ENCODE assay signal across 1 cellular context in the genomic region with DNA sequence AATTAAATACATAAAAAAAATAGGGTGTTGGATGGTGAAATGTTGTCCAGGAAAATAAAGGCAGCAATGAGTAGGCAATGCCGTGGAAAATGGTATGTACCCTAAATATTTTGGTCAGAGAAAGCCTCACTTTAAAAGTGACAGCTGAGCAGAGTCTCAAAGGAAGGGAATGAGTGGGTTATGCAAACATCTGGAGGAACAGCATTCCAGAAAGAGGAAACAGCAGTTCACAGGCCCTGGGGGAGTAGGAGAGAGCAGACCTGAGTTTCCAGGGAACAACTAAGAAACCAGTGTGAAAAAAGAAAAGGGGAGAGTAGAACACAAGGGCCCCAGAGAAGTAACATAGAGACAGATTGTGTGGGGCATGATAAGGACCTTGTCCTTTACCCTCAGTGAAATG.
TF ChIP-seq lines count a peak whose summit lies in the region.

No MANE protein-coding gene starts in this region.

TF ChIP-seq in GM23338, 12 proteins besides CTCF, POLR2A, EP300 and RAD21:
- TF ChIP-seq, protein P1, sequence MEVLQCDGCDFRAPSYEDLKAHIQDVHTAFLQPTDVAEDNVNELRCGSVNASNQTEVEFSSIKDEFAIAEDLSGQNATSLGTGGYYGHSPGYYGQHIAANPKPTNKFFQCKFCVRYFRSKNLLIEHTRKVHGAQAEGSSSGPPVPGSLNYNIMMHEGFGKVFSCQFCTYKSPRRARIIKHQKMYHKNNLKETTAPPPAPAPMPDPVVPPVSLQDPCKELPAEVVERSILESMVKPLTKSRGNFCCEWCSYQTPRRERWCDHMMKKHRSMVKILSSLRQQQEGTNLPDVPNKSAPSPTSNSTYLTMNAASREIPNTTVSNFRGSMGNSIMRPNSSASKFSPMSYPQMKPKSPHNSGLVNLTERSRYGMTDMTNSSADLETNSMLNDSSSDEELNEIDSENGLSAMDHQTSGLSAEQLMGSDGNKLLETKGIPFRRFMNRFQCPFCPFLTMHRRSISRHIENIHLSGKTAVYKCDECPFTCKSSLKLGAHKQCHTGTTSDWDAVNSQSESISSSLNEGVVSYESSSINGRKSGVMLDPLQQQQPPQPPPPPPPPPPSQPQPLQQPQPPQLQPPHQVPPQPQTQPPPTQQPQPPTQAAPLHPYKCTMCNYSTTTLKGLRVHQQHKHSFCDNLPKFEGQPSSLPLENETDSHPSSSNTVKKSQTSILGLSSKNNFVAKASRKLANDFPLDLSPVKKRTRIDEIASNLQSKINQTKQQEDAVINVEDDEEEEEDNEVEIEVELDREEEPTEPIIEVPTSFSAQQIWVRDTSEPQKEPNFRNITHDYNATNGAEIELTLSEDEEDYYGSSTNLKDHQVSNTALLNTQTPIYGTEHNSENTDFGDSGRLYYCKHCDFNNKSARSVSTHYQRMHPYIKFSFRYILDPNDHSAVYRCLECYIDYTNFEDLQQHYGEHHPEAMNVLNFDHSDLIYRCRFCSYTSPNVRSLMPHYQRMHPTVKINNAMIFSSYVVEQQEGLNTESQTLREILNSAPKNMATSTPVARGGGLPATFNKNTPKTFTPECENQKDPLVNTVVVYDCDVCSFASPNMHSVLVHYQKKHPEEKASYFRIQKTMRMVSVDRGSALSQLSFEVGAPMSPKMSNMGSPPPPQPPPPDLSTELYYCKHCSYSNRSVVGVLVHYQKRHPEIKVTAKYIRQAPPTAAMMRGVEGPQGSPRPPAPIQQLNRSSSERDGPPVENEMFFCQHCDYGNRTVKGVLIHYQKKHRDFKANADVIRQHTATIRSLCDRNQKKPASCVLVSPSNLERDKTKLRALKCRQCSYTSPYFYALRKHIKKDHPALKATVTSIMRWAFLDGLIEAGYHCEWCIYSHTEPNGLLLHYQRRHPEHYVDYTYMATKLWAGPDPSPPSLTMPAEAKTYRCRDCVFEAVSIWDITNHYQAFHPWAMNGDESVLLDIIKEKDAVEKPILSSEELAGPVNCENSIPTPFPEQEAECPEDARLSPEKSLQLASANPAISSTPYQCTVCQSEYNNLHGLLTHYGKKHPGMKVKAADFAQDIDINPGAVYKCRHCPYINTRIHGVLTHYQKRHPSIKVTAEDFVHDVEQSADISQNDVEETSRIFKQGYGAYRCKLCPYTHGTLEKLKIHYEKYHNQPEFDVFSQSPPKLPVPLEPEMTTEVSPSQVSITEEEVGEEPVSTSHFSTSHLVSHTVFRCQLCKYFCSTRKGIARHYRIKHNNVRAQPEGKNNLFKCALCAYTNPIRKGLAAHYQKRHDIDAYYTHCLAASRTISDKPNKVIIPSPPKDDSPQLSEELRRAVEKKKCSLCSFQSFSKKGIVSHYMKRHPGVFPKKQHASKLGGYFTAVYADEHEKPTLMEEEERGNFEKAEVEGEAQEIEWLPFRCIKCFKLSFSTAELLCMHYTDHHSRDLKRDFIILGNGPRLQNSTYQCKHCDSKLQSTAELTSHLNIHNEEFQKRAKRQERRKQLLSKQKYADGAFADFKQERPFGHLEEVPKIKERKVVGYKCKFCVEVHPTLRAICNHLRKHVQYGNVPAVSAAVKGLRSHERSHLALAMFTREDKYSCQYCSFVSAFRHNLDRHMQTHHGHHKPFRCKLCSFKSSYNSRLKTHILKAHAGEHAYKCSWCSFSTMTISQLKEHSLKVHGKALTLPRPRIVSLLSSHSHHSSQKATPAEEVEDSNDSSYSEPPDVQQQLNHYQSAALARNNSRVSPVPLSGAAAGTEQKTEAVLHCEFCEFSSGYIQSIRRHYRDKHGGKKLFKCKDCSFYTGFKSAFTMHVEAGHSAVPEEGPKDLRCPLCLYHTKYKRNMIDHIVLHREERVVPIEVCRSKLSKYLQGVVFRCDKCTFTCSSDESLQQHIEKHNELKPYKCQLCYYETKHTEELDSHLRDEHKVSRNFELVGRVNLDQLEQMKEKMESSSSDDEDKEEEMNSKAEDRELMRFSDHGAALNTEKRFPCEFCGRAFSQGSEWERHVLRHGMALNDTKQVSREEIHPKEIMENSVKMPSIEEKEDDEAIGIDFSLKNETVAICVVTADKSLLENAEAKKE (CRISPR knock-in tag; IDR thresholded peaks at IDR 0.05) = no peak
- TF ChIP-seq ZNF114 (CRISPR knock-in tag; IDR thresholded peaks at IDR 0.05) = no peak
- TF ChIP-seq POLR2AphosphoS5 (IDR thresholded peaks at IDR 0.05; ENCODE audit: low read depth) = no peak
- no peak for TF ChIP-seq NANOG (IDR thresholded peaks at IDR 0.05; ENCODE audit: borderline replicate concordance)
- TF ChIP-seq STAT1 (IDR thresholded peaks at IDR 0.05; ENCODE audit: unreplicated experiment) = no peak
- no peak for TF ChIP-seq CREB1 (CRISPR knock-in tag; IDR thresholded peaks at IDR 0.05; ENCODE audit: low read depth)
- TF ChIP-seq EZH2phosphoT487 (IDR thresholded peaks at IDR 0.05; ENCODE audit: unreplicated experiment) = no peak
